In genomic region chr19:16325161-16325527, GRCh38 we compare ENCODE assay signal across 8 cellular contexts. TPM values are rescaled to one million over a fixed set of nuclear protein-coding genes. Genes with fewer than 3 reads are reported as not detected.
DNase-seq lines count a peak whose midpoint lies in the region; ATAC-seq and TF ChIP-seq lines count a peak whose summit lies in the region.

No MANE protein-coding gene starts in this region.

- no peak for TF ChIP-seq CTCF in HFF-Myc (IDR thresholded peaks at IDR 0.05; ENCODE audit: low read depth, low read length, missing control alignments)
- TF ChIP-seq CTCF in VCaP (conservative IDR thresholded peaks at IDR 0.05) = no peak

- DNase-seq in Daoy (ENCODE audit: low read depth) (peak; percentile 68), HFF-Myc (ENCODE audit: extremely low read depth, low read depth) (no peak), myocyte (ENCODE audit: low read depth) (peak; percentile 53), NCI-H2227 treated with DMSO at 0.1 percent for 48 hours (lab: John Stamatoyannopoulos, UW) (no peak), CD1c-positive myeloid dendritic cell (ENCODE audit: extremely low spot score) (no peak)
- DNase-seq in effector CD8-positive, alpha-beta T cell (lab: John Stamatoyannopoulos, UW) = peak; percentile 58

- ATAC-seq in HG03442 (IDR thresholded peaks at IDR 0.05; ENCODE audit: unreplicated experiment) = no peak

- peak overlapping the region; percentile 74 for H3K27ac ChIP-seq in VCaP

- peak overlapping the region; percentile 53 for H3K4me3 ChIP-seq in HFF-Myc (replicated peaks; ENCODE audit: low read depth, low read length)

RNA-seq across cellular contexts. Expression of gene KLF2, which starts 0.5 kb away (rescaled TPM):
- total RNA-seq in Daoy (2014; rRNA removed; shearing (Covaris generic)) = 0.33 and 1.9 TPM in 2 replicates
- 9.2 and 13.7 TPM in 2 replicates for total RNA-seq in myocyte
- polyA plus RNA-seq in myocyte (2012) = 27.8 TPM

Comparison
In these comparisons a context has a peak if more than half of its experiments do, and no peak if none do; other contexts are left out.
1. DNase-seq: peak in Daoy (single experiment), effector CD8-positive, alpha-beta T cell (single experiment) and myocyte (single experiment); none in HFF-Myc (single experiment), NCI-H2227 treated with DMSO at 0.1 percent for 48 hours (single experiment) and CD1c-positive myeloid dendritic cell (single experiment).